Comparison of ENCODE assay signal across 8 cellular contexts in genomic region chr7:151244871-151245346, GRCh38. TPM values are rescaled to one million over a fixed set of nuclear protein-coding genes. Genes with fewer than 3 reads are reported as not detected.
DNase-seq lines count a peak whose midpoint lies in the region; ATAC-seq and TF ChIP-seq lines count a peak whose summit lies in the region.

No MANE protein-coding gene starts in this region.

- H3K4me3 ChIP-seq in NT2/D1 (ENCODE audit: insufficient read length, low read depth) (peak overlapping the region; percentile 37), esophagus muscularis mucosa (peak overlapping the region; percentile 51 to 68 (median 54))

- peaks cover 43% of the 10 kb centered on the region for H3K27me3 ChIP-seq in NT2/D1 (ENCODE audit: insufficient read depth, insufficient read length)
- peaks cover 0 to 12% (median 0%) of the 10 kb centered on the region in 4 donors for H3K27me3 ChIP-seq in esophagus muscularis mucosa

- peak overlapping the region; percentile 91 to 97 (median 94) for H3K27ac ChIP-seq in esophagus muscularis mucosa (replicated peaks in 1 of 4)

- TF ChIP-seq CTCF in esophagus muscularis mucosa (IDR thresholded peaks at IDR 0.05): no peak

- H3K9ac ChIP-seq in NT2/D1 (ENCODE audit: insufficient read length, low read depth): peak overlapping the region; percentile 32

- H3K4me1 ChIP-seq in NT2/D1 (ENCODE audit: insufficient read depth, insufficient read length): peaks cover 21% of the 10 kb centered on the region
- H3K4me1 ChIP-seq in esophagus muscularis mucosa: peaks cover 61 to 73% (median 68%) of the 10 kb centered on the region in 4 donors

- ATAC-seq in GM19455 (IDR thresholded peaks at IDR 0.05; ENCODE audit: unreplicated experiment) (no peak), GM19397 (IDR thresholded peaks at IDR 0.05; ENCODE audit: unreplicated experiment) (no peak), GM21360 (IDR thresholded peaks at IDR 0.05; ENCODE audit: unreplicated experiment) (no peak)

- intact Hi-C loops in esophagus muscularis mucosa (cut with DNase I): loop anchor here (2.0 to 10.0 kb wide), 2 partner anchors 58 to 120 kb away; no protein-coding TSS in a partner anchor

- in situ Hi-C loops in G401 (cut with HindIII; ENCODE audit: low sequenced_read_pairs): no loop called here

- DNase-seq in G401 (ENCODE audit: low spot score) (peak; percentile 33), NT2/D1 (ENCODE audit: low read depth, low spot score) (no peak), esophagus muscularis mucosa (ENCODE audit: extremely low spot score) (no peak), retina (peak; percentile 45), AG08395 (ENCODE audit: low spot score) (no peak)

- no peaks in the 10 kb centered on the region for H3K9me3 ChIP-seq in NT2/D1 (ENCODE audit: insufficient read depth, low read length)
- H3K9me3 ChIP-seq in esophagus muscularis mucosa: no peaks in the 10 kb centered on the region

- no peak for TF ChIP-seq EP300 in esophagus muscularis mucosa (IDR thresholded peaks at IDR 0.05)

- H3K36me3 ChIP-seq in NT2/D1 (ENCODE audit: insufficient read depth, insufficient read length, low read length) (peaks cover 8% of the 10 kb centered on the region), esophagus muscularis mucosa (peaks cover 0 to 29% (median 23%) of the 10 kb centered on the region in 4 donors)

- WGBS in esophagus muscularis mucosa: 32% methylated on average over 10 of the region's 15 CpGs

- no peak for TF ChIP-seq POLR2A in esophagus muscularis mucosa (IDR thresholded peaks at IDR 0.05; ENCODE audit: low read depth)

RNA-seq across cellular contexts. Expression of gene SMARCD3, which starts 3.6 kb away (rescaled TPM):
- total RNA-seq in G401 (2014; rRNA removed; shearing (Covaris generic)): 65.7 and 68.2 TPM in 2 replicates
- 10 to 100 TPM; 25.3 to 43.4 (median 40.6) TPM for total RNA-seq in esophagus muscularis mucosa

RNA-seq across cellular contexts. Expression of gene CHPF2, which starts 12.6 kb away (rescaled TPM):
- 22.3 and 31.1 TPM in 2 replicates for total RNA-seq in G401 (2014; rRNA removed; shearing (Covaris generic))
- 10 to 100 TPM; 23.7 to 39.4 (median 26.8) TPM for total RNA-seq in esophagus muscularis mucosa

RNA-seq across cellular contexts. Expression of gene ABCF2, which starts 17.9 kb away (rescaled TPM):
- 63.0 and 99.0 TPM in 2 replicates for total RNA-seq in G401 (2014; rRNA removed; shearing (Covaris generic))
- total RNA-seq in esophagus muscularis mucosa: 10 to 100 TPM; 33.8 to 53.2 (median 39.0) TPM

RNA-seq across cellular contexts. Expression of gene H2BK1, which starts 34.6 kb away (rescaled TPM):
- total RNA-seq in G401 (2014; rRNA removed; shearing (Covaris generic)): not detected in 2 replicates
- not detected for total RNA-seq in esophagus muscularis mucosa

RNA-seq across cellular contexts. Expression of gene ASB10, which starts 57.9 kb away (rescaled TPM):
- total RNA-seq in G401 (2014; rRNA removed; shearing (Covaris generic)): not detected in 2 replicates
- total RNA-seq in esophagus muscularis mucosa: not detected

Comparison
In these comparisons a context has a peak if more than half of its experiments do, and no peak if none do; other contexts are left out.
1. DNase-seq: peak in G401 (single experiment) and retina (single experiment); none in NT2/D1 (single experiment), esophagus muscularis mucosa (single experiment) and AG08395 (single experiment).